ENCODE assay signal across 13 cellular contexts in genomic region chr7:111528331-111528730, GRCh38. TPM values are rescaled to one million over a fixed set of nuclear protein-coding genes. Genes with fewer than 3 reads are reported as not detected.
DNase-seq lines count a peak whose midpoint lies in the region; ATAC-seq and TF ChIP-seq lines count a peak whose summit lies in the region.
"Had no signal": no experiment of that assay in that cellular context is flagged by ENCODE, and none has a peak within 500 bp of the region (broad histone marks: within the 10 kb centered on the region; RNA-seq: fewer than 3 reads in every experiment).

No MANE protein-coding gene starts in this region.

- H3K4me1 Mint-ChIP-seq in activated T-helper 2 cell treated with anti-CD3 and anti-CD28 coated beads, Interferon-gamma antibody, Interleukin-2, Interleukin-4, amounts not matched to agents 10 μg/mL and 5 μg/mL and 100 μg/mL, durations not matched to agents 14 hours and 24 hours and 36 hours (ENCODE audit: low read depth): peaks cover 53% of the 10 kb centered on the region

- no peaks in the 10 kb centered on the region for H3K27me3 Mint-ChIP-seq in activated T-helper 2 cell treated with anti-CD3 and anti-CD28 coated beads, Interferon-gamma antibody, Interleukin-2, Interleukin-4, amounts not matched to agents 10 μg/mL and 5 μg/mL and 100 μg/mL, durations not matched to agents 14 hours and 24 hours and 36 hours (ENCODE audit: low read depth)
- H3K27me3 Mint-ChIP-seq: activated CD8-positive, alpha-beta memory T cell treated with anti-CD3 and anti-CD28 coated beads, Interleukin-2, amount 10 ng/mL, durations not matched to agents 7 days and 5 days; CD4-positive, CD25-positive, alpha-beta regulatory T cell had no signal

- intact Hi-C loops in activated T-helper 2 cell treated with anti-CD3 and anti-CD28 coated beads, Interferon-gamma antibody, Interleukin-2, Interleukin-4, amounts not matched to agents 10 μg/mL and 5 μg/mL and 100 μg/mL, durations not matched to agents 14 hours and 24 hours and 36 hours (cut with micrococcal nuclease): no loop called here

- H3K9me3 Mint-ChIP-seq in activated T-helper 2 cell treated with anti-CD3 and anti-CD28 coated beads, Interferon-gamma antibody, Interleukin-2, Interleukin-4, amounts not matched to agents 10 μg/mL and 5 μg/mL and 100 μg/mL, durations not matched to agents 14 hours and 24 hours and 36 hours: no peaks in the 10 kb centered on the region
- H3K9me3 Mint-ChIP-seq: CD4-positive, CD25-positive, alpha-beta regulatory T cell had no signal

- peak; percentile 60 for ATAC-seq in GM19455 (IDR thresholded peaks at IDR 0.05; ENCODE audit: unreplicated experiment)
- ATAC-seq in HG02981 (IDR thresholded peaks at IDR 0.05; ENCODE audit: unreplicated experiment): peak; percentile 71
- ATAC-seq: activated CD8-positive, alpha-beta memory T cell treated with anti-CD3 and anti-CD28 coated beads, Interleukin-2, amount 10 ng/mL, durations not matched to agents 7 days and 5 days had no signal

- no peaks in the 10 kb centered on the region for H3K36me3 Mint-ChIP-seq in activated T-helper 2 cell treated with anti-CD3 and anti-CD28 coated beads, Interferon-gamma antibody, Interleukin-2, Interleukin-4, amounts not matched to agents 10 μg/mL and 5 μg/mL and 100 μg/mL, durations not matched to agents 14 hours and 24 hours and 36 hours (ENCODE audit: low read depth)
- H3K36me3 Mint-ChIP-seq: activated CD8-positive, alpha-beta memory T cell treated with anti-CD3 and anti-CD28 coated beads, Interleukin-2, amount 10 ng/mL, durations not matched to agents 7 days and 5 days had no signal

- H3K27ac Mint-ChIP-seq in activated T-helper 2 cell treated with anti-CD3 and anti-CD28 coated beads, Interferon-gamma antibody, Interleukin-2, Interleukin-4, amounts not matched to agents 10 μg/mL and 5 μg/mL and 100 μg/mL, durations not matched to agents 14 hours and 24 hours and 36 hours: no peak overlapping the region
- H3K27ac Mint-ChIP-seq: activated CD8-positive, alpha-beta memory T cell treated with anti-CD3 and anti-CD28 coated beads, Interleukin-2, amount 10 ng/mL, durations not matched to agents 7 days and 5 days; CD4-positive, CD25-positive, alpha-beta regulatory T cell had no signal

- H3K4me3 Mint-ChIP-seq in activated T-helper 2 cell treated with anti-CD3 and anti-CD28 coated beads, Interferon-gamma antibody, Interleukin-2, Interleukin-4, amounts not matched to agents 10 μg/mL and 5 μg/mL and 100 μg/mL, durations not matched to agents 14 hours and 24 hours and 36 hours (ENCODE audit: low read depth): no peak overlapping the region
- H3K4me3 Mint-ChIP-seq: activated CD8-positive, alpha-beta memory T cell treated with anti-CD3 and anti-CD28 coated beads, Interleukin-2, amount 10 ng/mL, durations not matched to agents 7 days and 5 days; CD4-positive, CD25-positive, alpha-beta regulatory T cell had no signal

- TF ChIP-seq CTCF in GM10266 (IDR thresholded peaks at IDR 0.05; ENCODE audit: control insufficient read depth, insufficient read depth, low read depth, missing control alignments): no peak

- DNase-seq in GM10266 (ENCODE audit: extremely low spot score): peak; percentile 5
- DNase-seq in OCI-M1 (lab: John Stamatoyannopoulos, UW): peak; percentile 8
- no peak for DNase-seq in NCI-H2107 treated with DMSO at 0.1 percent for 48 hours (lab: John Stamatoyannopoulos, UW; ENCODE audit: unreplicated experiment)
- DNase-seq in NCI-H2081 (lab: John Stamatoyannopoulos, UW): no peak
- DNase-seq in central memory CD4-positive, alpha-beta T cell: no peak
- no peak for DNase-seq in activated T-helper 2 cell treated with anti-CD3 and anti-CD28 coated beads, Interferon-gamma antibody, Interleukin-2, Interleukin-4, amounts not matched to agents 10 μg/mL and 5 μg/mL and 100 μg/mL, durations not matched to agents 14 hours and 24 hours and 36 hours (ENCODE audit: low spot score)
- DNase-seq: activated CD8-positive, alpha-beta memory T cell treated with anti-CD3 and anti-CD28 coated beads, Interleukin-2, amount 10 ng/mL, durations not matched to agents 7 days and 5 days; CD4-positive, CD25-positive, alpha-beta regulatory T cell; GM23248; NCI-H187; SHP77 treated with DMSO at 0.1 percent for 48 hours had no signal

RNA-seq across cellular contexts. Expression of gene IMMP2L, which starts 34.0 kb away (rescaled TPM):
- total RNA-seq in activated T-helper 2 cell treated with anti-CD3 and anti-CD28 coated beads, Interferon-gamma antibody, Interleukin-2, Interleukin-4, amounts not matched to agents 10 μg/mL and 5 μg/mL and 100 μg/mL, durations not matched to agents 14 hours and 24 hours and 36 hours: 12.4 and 20.0 TPM in 2 replicates

Comparison
In these comparisons a context has a peak if more than half of its experiments do, and no peak if none do; other contexts are left out.
1. DNase-seq: peak in GM10266 (single experiment) and OCI-M1 (single experiment); none in NCI-H2107 treated with DMSO at 0.1 percent for 48 hours (single experiment), NCI-H2081 (0 of 2), central memory CD4-positive, alpha-beta T cell (single experiment) and activated T-helper 2 cell treated with anti-CD3 and anti-CD28 coated beads, Interferon-gamma antibody, Interleukin-2, Interleukin-4, amounts not matched to agents 10 μg/mL and 5 μg/mL and 100 μg/mL, durations not matched to agents 14 hours and 24 hours and 36 hours (single experiment).